In the genomic region with DNA sequence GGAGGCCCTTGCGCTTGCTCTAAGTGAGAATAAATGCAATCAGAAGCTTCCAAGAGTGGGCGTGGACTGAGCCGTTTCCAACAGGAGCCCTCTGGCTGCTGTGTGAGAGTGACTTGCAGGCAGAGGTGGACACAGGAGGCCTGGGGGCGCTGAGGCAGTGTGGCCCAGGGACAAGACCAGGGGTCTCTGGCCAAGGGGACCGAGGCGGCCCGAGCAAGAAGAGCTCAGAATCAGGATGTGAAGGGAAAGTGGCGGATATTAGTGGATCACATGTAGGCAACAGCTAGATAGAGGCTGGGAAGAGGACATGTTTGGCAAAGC, we compare ENCODE assay signal across 24 cellular contexts. TPM values are rescaled to one million over a fixed set of nuclear protein-coding genes. Genes with fewer than 3 reads are reported as not detected.
DNase-seq lines count a peak whose midpoint lies in the region; ATAC-seq, FAIRE-seq and TF ChIP-seq lines count a peak whose summit lies in the region.
"Had no signal": no experiment of that assay in that cellular context is flagged by ENCODE, and none has a peak within 500 bp of the region (broad histone marks: within the 10 kb centered on the region; RNA-seq: fewer than 3 reads in every experiment).

No MANE protein-coding gene starts in this region.

- CTCF ChIA-PET in activated CD8-positive, alpha-beta memory T cell treated with anti-CD3 and anti-CD28 coated beads, Interleukin-2, amount 10 ng/mL, durations not matched to agents 7 days and 5 days (lab: Charles Lee): no interaction called here

- no CpG with 5 or more reads among the region's 8 CpGs for WGBS in neuronal stem cell (ENCODE audit: extremely low coverage in 2 of 2, insufficient read length in 2 of 2, insufficient replicate concordance in 1 of 2), 2 donors
- 92% methylated on average over 8 of the region's 8 CpGs for WGBS in mesenchymal stem cell

- H3K9ac ChIP-seq in kidney (ENCODE audit: low read length in 2 of 2) (no peak overlapping the region), neuronal stem cell (ENCODE audit: low read depth, low read length, poor library complexity) (no peak overlapping the region), mesenchymal stem cell (ENCODE audit: low read length) (no peak overlapping the region)
- H3K9ac ChIP-seq: BLaER1 had no signal

- peaks cover 0 to 26% (median 0%) of the 10 kb centered on the region in 3 experiments for H3K27me3 ChIP-seq in neuronal stem cell (ENCODE audit: control insufficient read depth in 3 of 3, insufficient read depth in 3 of 3, low read depth in 1 of 3, low read length in 3 of 3)
- peaks cover 0 to 25% of the 10 kb centered on the region in 2 experiments for H3K27me3 ChIP-seq in mesenchymal stem cell (ENCODE audit: control insufficient read depth in 1 of 2, insufficient read depth in 1 of 2, low read length in 2 of 2)
- H3K27me3 ChIP-seq: BLaER1 had no signal

- no peak for ATAC-seq in activated CD8-positive, alpha-beta memory T cell treated with anti-CD3 and anti-CD28 coated beads, Interleukin-2, amount 10 ng/mL, durations not matched to agents 7 days and 5 days
- no peak for ATAC-seq in GM18519 (IDR thresholded peaks at IDR 0.05; ENCODE audit: low FRiP score, unreplicated experiment)
- ATAC-seq: A549, GM23338, HCT116 had no signal

- H2BK12ac ChIP-seq in neuronal stem cell (ENCODE audit: low read length): no peak overlapping the region
- no peak overlapping the region for H2BK12ac ChIP-seq in mesenchymal stem cell (ENCODE audit: low read length in 2 of 2)

- H2BK120ac ChIP-seq in neuronal stem cell (ENCODE audit: low read depth, low read length) (no peak overlapping the region), mesenchymal stem cell (ENCODE audit: low read depth, low read length) (no peak overlapping the region)

- H3K27ac Mint-ChIP-seq in activated CD8-positive, alpha-beta memory T cell treated with anti-CD3 and anti-CD28 coated beads, Interleukin-2, amount 10 ng/mL, durations not matched to agents 7 days and 5 days: no peak overlapping the region
- H3K27ac Mint-ChIP-seq: CD14-positive monocyte; CD4-positive, alpha-beta memory T cell; GM23338; HFFc6 had no signal

- H2BK15ac ChIP-seq in neuronal stem cell (ENCODE audit: low read length) (no peak overlapping the region), mesenchymal stem cell (ENCODE audit: low read depth, poor library complexity, severe bottlenecking) (no peak overlapping the region)

- H3K36me3 Mint-ChIP-seq in activated CD8-positive, alpha-beta memory T cell treated with anti-CD3 and anti-CD28 coated beads, Interleukin-2, amount 10 ng/mL, durations not matched to agents 7 days and 5 days: no peaks in the 10 kb centered on the region
- H3K36me3 Mint-ChIP-seq: CD14-positive monocyte; CD4-positive, alpha-beta memory T cell had no signal

- no peak overlapping the region for H3K4me3 Mint-ChIP-seq in activated CD8-positive, alpha-beta memory T cell treated with anti-CD3 and anti-CD28 coated beads, Interleukin-2, amount 10 ng/mL, durations not matched to agents 7 days and 5 days
- H3K4me3 Mint-ChIP-seq: CD14-positive monocyte; CD4-positive, alpha-beta memory T cell; GM23338; HFFc6 had no signal

- H3K36me3 ChIP-seq in kidney (ENCODE audit: control insufficient read depth in 1 of 2, insufficient read depth in 2 of 2, low read length in 2 of 2) (no peaks in the 10 kb centered on the region), neuronal stem cell (replicated peaks in 1 of 2; ENCODE audit: control insufficient read depth in 2 of 2, insufficient read depth in 2 of 2, low read length in 2 of 2) (no peaks in the 10 kb centered on the region), mesenchymal stem cell (ENCODE audit: control insufficient read depth in 1 of 2, insufficient read depth in 2 of 2, low read depth in 1 of 2, low read length in 2 of 2) (no peaks in the 10 kb centered on the region)
- H3K36me3 ChIP-seq: BLaER1 had no signal

- intact Hi-C loops in kidney (cut with DNase I): no loop called here

- DNase-seq in activated CD8-positive, alpha-beta memory T cell treated with anti-CD3 and anti-CD28 coated beads, Interleukin-2, amount 50 U/mL, for 48 hours: peak; percentile 26
- no peak for DNase-seq in activated CD8-positive, alpha-beta memory T cell treated with anti-CD3 and anti-CD28 coated beads, Interleukin-2, amount 10 ng/mL, durations not matched to agents 7 days and 5 days
- peak; percentile 53 for DNase-seq in kidney
- DNase-seq in neuronal stem cell (ENCODE audit: low spot score): no peak
- DNase-seq in stimulated activated naive CD4-positive, alpha-beta T cell (lab: John Stamatoyannopoulos, UW): no peak
- no peak for DNase-seq in mesenchymal stem cell
- DNase-seq: CD4-positive, alpha-beta memory T cell; DMS153; DMS79; GDM1; HFFc6; IMR-90 had no signal

- H3K14ac ChIP-seq in neuronal stem cell (ENCODE audit: low read length) (no peak overlapping the region), mesenchymal stem cell (ENCODE audit: low read length in 2 of 2) (no peak overlapping the region)

- FAIRE-seq in kidney (lab: Jason Lieb, UNC): no peak
- FAIRE-seq: A549, GM12892, GM18507, H54, HTR-8/SVneo had no signal

- H4K8ac ChIP-seq in neuronal stem cell (ENCODE audit: low read depth, low read length) (no peak overlapping the region), mesenchymal stem cell (ENCODE audit: low read length) (no peak overlapping the region)

- no peak overlapping the region for H3K18ac ChIP-seq in neuronal stem cell (ENCODE audit: low read length)
- H3K18ac ChIP-seq in mesenchymal stem cell (ENCODE audit: low read depth in 1 of 2, low read length in 2 of 2): no peak overlapping the region

- H3K27me3 Mint-ChIP-seq in activated CD8-positive, alpha-beta memory T cell treated with anti-CD3 and anti-CD28 coated beads, Interleukin-2, amount 10 ng/mL, durations not matched to agents 7 days and 5 days: peaks cover 10% of the 10 kb centered on the region

- H4K91ac ChIP-seq in neuronal stem cell (ENCODE audit: low read depth, low read length, poor library complexity) (no peak overlapping the region), mesenchymal stem cell (ENCODE audit: low read length) (no peak overlapping the region)

- H3K9me3 Mint-ChIP-seq in activated CD8-positive, alpha-beta memory T cell treated with anti-CD3 and anti-CD28 coated beads, Interleukin-2, amount 10 ng/mL, durations not matched to agents 7 days and 5 days (ENCODE audit: low read depth): no peaks in the 10 kb centered on the region

- H3K4me1 ChIP-seq in kidney (ENCODE audit: control insufficient read depth in 1 of 2, insufficient read depth in 1 of 2, low read depth in 1 of 2, low read length in 2 of 2) (no peaks in the 10 kb centered on the region), neuronal stem cell (ENCODE audit: control insufficient read depth in 2 of 2, insufficient read depth in 1 of 2, low read depth in 1 of 2, low read length in 2 of 2) (peaks cover 0 to 27% of the 10 kb centered on the region in 2 donors), mesenchymal stem cell (ENCODE audit: control insufficient read depth, insufficient read depth, low read depth, low read length) (no peaks in the 10 kb centered on the region)
- H3K4me1 ChIP-seq: A549 had no signal

- no peak overlapping the region for H3K4ac ChIP-seq in neuronal stem cell (ENCODE audit: low read length)
- H3K4ac ChIP-seq in mesenchymal stem cell (ENCODE audit: low read depth in 1 of 2, low read length in 2 of 2): no peak overlapping the region

- H3K79me1 ChIP-seq in neuronal stem cell (ENCODE audit: low read depth, low read length): no peaks in the 10 kb centered on the region
- H3K79me1 ChIP-seq in mesenchymal stem cell (replicated peaks; ENCODE audit: low read length, poor library complexity, severe bottlenecking): no peaks in the 10 kb centered on the region

- TF ChIP-seq CTCF in kidney (IDR thresholded peaks at IDR 0.05; ENCODE audit: borderline replicate concordance, extremely low read depth, insufficient read depth): no peak

- H2AFZ ChIP-seq in neuronal stem cell (ENCODE audit: low read length): no peak overlapping the region
- no peak overlapping the region for H2AFZ ChIP-seq in mesenchymal stem cell (ENCODE audit: low read depth, low read length)
- H2AFZ ChIP-seq: GM23338 had no signal

- H3K9me3 ChIP-seq in kidney (ENCODE audit: control insufficient read depth in 1 of 2, low read length in 2 of 2): no peaks in the 10 kb centered on the region
- H3K9me3 ChIP-seq in neuronal stem cell (replicated peaks in 1 of 2; ENCODE audit: control insufficient read depth in 2 of 2, insufficient read depth in 1 of 2, low read depth in 1 of 2, low read length in 2 of 2): peaks cover 0 to 1% of the 10 kb centered on the region in 2 donors
- H3K9me3 ChIP-seq in mesenchymal stem cell (ENCODE audit: control insufficient read depth, low read length): no peaks in the 10 kb centered on the region
- H3K9me3 ChIP-seq: A549, BLaER1 had no signal

- H2BK5ac ChIP-seq in neuronal stem cell (ENCODE audit: low read length): no peak overlapping the region
- H2BK5ac ChIP-seq in mesenchymal stem cell (ENCODE audit: low read depth, low read length, poor library complexity, severe bottlenecking): no peak overlapping the region

- H2AK5ac ChIP-seq in neuronal stem cell (ENCODE audit: low read depth, low read length) (peak overlapping the region; percentile 44), mesenchymal stem cell (ENCODE audit: low read length, severe bottlenecking) (no peak overlapping the region)

- H3K27ac ChIP-seq in kidney (ENCODE audit: low read depth in 2 of 2, low read length in 2 of 2) (no peak overlapping the region), neuronal stem cell (replicated peaks; ENCODE audit: low read length) (no peak overlapping the region), mesenchymal stem cell (ENCODE audit: low read length, poor library complexity, severe bottlenecking) (no peak overlapping the region)
- H3K27ac ChIP-seq: 22Rv1, A549, BLaER1 had no signal

- H3K4me1 Mint-ChIP-seq in activated CD8-positive, alpha-beta memory T cell treated with anti-CD3 and anti-CD28 coated beads, Interleukin-2, amount 10 ng/mL, durations not matched to agents 7 days and 5 days: no peaks in the 10 kb centered on the region
- H3K4me1 Mint-ChIP-seq: CD14-positive monocyte had no signal

- H3K4me3 ChIP-seq in kidney (ENCODE audit: low read length in 2 of 2) (no peak overlapping the region), neuronal stem cell (ENCODE audit: low read length in 2 of 2) (no peak overlapping the region), mesenchymal stem cell (ENCODE audit: insufficient read depth in 1 of 2, low read depth in 1 of 2, low read length in 2 of 2) (no peak overlapping the region)
- H3K4me3 ChIP-seq: A549, BLaER1, GM23338 had no signal

- H3K23ac ChIP-seq in neuronal stem cell (ENCODE audit: low read depth, low read length, poor library complexity): no peak overlapping the region
- no peak overlapping the region for H3K23ac ChIP-seq in mesenchymal stem cell (ENCODE audit: low read length in 2 of 2)

- H3K4me2 ChIP-seq in neuronal stem cell (ENCODE audit: insufficient read depth, low read length, poor library complexity, severe bottlenecking) (no peak overlapping the region), mesenchymal stem cell (ENCODE audit: low read length, poor library complexity, severe bottlenecking) (no peak overlapping the region)
- H3K4me2 ChIP-seq: A549, BLaER1, GM23338 had no signal

RNA-seq across cellular contexts. Expression of gene RIMBP2, which starts 8.6 kb away (rescaled TPM):
- not detected for total RNA-seq in activated CD8-positive, alpha-beta memory T cell treated with anti-CD3 and anti-CD28 coated beads, Interleukin-2, amount 10 ng/mL, durations not matched to agents 7 days and 5 days
- 51.7 TPM for total RNA-seq in kidney
- 2.8 TPM for polyA plus RNA-seq in kidney (ENCODE audit: insufficient read depth, low read depth, low replicate concordance)
- 6.0 TPM for polyA plus RNA-seq in neuronal stem cell (2013, experiment 1 of 2)
- polyA plus RNA-seq in neuronal stem cell (2013, experiment 2 of 2): 6.5 TPM
- 0.06 TPM for polyA plus RNA-seq in mesenchymal stem cell (2013, experiment 1 of 2)
- polyA plus RNA-seq in mesenchymal stem cell (2013, experiment 2 of 2): 0.04 TPM
- total RNA-seq: HFFc6, IMR-90 had no signal
- polyA plus RNA-seq: A549; AG04450; CD14-positive monocyte; CD4-positive, alpha-beta memory T cell; IMR-90 had no signal

Comparison
In these comparisons a context has a peak if more than half of its experiments do, and no peak if none do; other contexts are left out.
1. DNase-seq: peak in activated CD8-positive, alpha-beta memory T cell treated with anti-CD3 and anti-CD28 coated beads, Interleukin-2, amount 50 U/mL, for 48 hours (single experiment) and kidney (single experiment); none in activated CD8-positive, alpha-beta memory T cell treated with anti-CD3 and anti-CD28 coated beads, Interleukin-2, amount 10 ng/mL, durations not matched to agents 7 days and 5 days (single experiment), neuronal stem cell (single experiment), stimulated activated naive CD4-positive, alpha-beta T cell (0 of 6) and mesenchymal stem cell (single experiment).
2. RNA of gene RIMBP2, which starts 8.6 kb away (total RNA-seq): 51.7 TPM in kidney (single experiment); not detected in activated CD8-positive, alpha-beta memory T cell treated with anti-CD3 and anti-CD28 coated beads, Interleukin-2, amount 10 ng/mL, durations not matched to agents 7 days and 5 days; every median in the first group is over 10 times any median in the second.